In the genomic region with DNA sequence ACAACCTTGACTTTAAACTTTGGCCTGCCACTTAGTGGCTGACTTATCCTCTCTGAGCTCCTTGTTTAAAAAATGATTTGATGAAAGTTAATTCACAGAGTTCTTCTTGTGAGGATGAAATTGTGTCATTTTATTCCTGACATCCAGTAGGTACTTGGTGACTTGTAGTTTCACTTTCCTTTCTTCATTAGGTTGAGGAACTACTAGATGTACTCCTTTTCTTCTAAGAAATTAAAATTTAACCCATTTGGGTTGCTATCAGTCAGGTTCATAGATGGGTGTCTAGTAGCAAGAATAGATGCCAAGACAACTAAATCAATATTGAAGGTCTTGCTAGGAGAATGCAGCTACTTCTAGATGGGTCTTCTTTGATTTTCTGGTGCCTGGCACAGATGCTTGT, we compare ENCODE assay signal across 10 cellular contexts. TPM values are rescaled to one million over a fixed set of nuclear protein-coding genes. Genes with fewer than 3 reads are reported as not detected.
A peak's percentile ranks its signal among the peaks of the same experiment; 100 is the strongest.
DNase-seq lines count a peak whose midpoint lies in the region; ATAC-seq, FAIRE-seq and TF ChIP-seq lines count a peak whose summit lies in the region.
"Had no signal": no experiment of that assay in that cellular context is flagged by ENCODE, and none has a peak within 500 bp of the region (broad histone marks: within the 10 kb centered on the region; RNA-seq: fewer than 3 reads in every experiment).

No MANE protein-coding gene starts in this region.

- ATAC-seq in SK-N-SH treated with all-trans-retinoic acid at 6 μM for 48 hours: no peak
- peak; percentile 38 for ATAC-seq in HG03097 (IDR thresholded peaks at IDR 0.05; ENCODE audit: low FRiP score, unreplicated experiment)
- no peak for ATAC-seq in left lobe of liver
- ATAC-seq in HG02840 (IDR thresholded peaks at IDR 0.05; ENCODE audit: low FRiP score, unreplicated experiment): no peak

- H3K4me1 Mint-ChIP-seq in activated naive CD8-positive, alpha-beta T cell treated with anti-CD3 and anti-CD28 coated beads for 36 hours: peaks cover 61% of the 10 kb centered on the region

- peak overlapping the region; percentile 87 for H3K27ac Mint-ChIP-seq in activated naive CD8-positive, alpha-beta T cell treated with anti-CD3 and anti-CD28 coated beads for 36 hours

- H3K27me3 ChIP-seq in SK-N-SH (ENCODE audit: insufficient read depth) (no peaks in the 10 kb centered on the region), small intestine (ENCODE audit: control insufficient read depth in 2 of 2, insufficient read depth in 2 of 2, low read length in 2 of 2) (no peaks in the 10 kb centered on the region)

- TF ChIP-seq CTCF in SK-N-SH (IDR thresholded peaks at IDR 0.05): no peak

- no peak for TF ChIP-seq EP300 in SK-N-SH (IDR thresholded peaks at IDR 0.05; ENCODE audit: borderline replicate concordance in 1 of 2, low read depth in 1 of 2, low read length in 1 of 2)

- H3K27me3 Mint-ChIP-seq in activated naive CD8-positive, alpha-beta T cell treated with anti-CD3 and anti-CD28 coated beads for 36 hours: no peaks in the 10 kb centered on the region

- peak overlapping the region; percentile 52 for H3K4me2 ChIP-seq in SK-N-SH

- H3K4me1 ChIP-seq in SK-N-SH (ENCODE audit: control insufficient read depth in 1 of 2, insufficient read depth in 2 of 2, low read depth in 1 of 2, low read length in 1 of 2) (peaks cover 16 to 40% of the 10 kb centered on the region in 2 experiments), small intestine (ENCODE audit: control insufficient read depth in 2 of 2, insufficient read depth in 1 of 2, low read depth in 1 of 2, low read length in 1 of 2) (peaks cover 3 to 27% of the 10 kb centered on the region in 2 donors)

- DNase-seq in SK-N-SH (no peak), small intestine (peak; percentile 39), left lobe of liver (ENCODE audit: low spot score) (no peak)
- no peak for DNase-seq in activated naive CD8-positive, alpha-beta T cell treated with anti-CD3 and anti-CD28 coated beads for 36 hours
- no peak for DNase-seq in activated effector memory CD4-positive, alpha-beta T cell treated with Interleukin-2 at 50 U/mL for 16 hours
- DNase-seq: HCEC 1CT had no signal

- H3K36me3 ChIP-seq in SK-N-SH (replicated peaks in 1 of 2; ENCODE audit: control insufficient read depth in 1 of 2, insufficient read depth in 2 of 2, low read length in 1 of 2) (peaks cover 4 to 20% of the 10 kb centered on the region in 2 experiments), small intestine (ENCODE audit: control insufficient read depth in 2 of 2, insufficient read depth in 2 of 2, low read length in 2 of 2) (no peaks in the 10 kb centered on the region)

- FAIRE-seq in small intestine (lab: Jason Lieb, UNC): no peak

- peaks cover 92% of the 10 kb centered on the region for H4K20me1 ChIP-seq in SK-N-SH (ENCODE audit: insufficient read depth)

- no peak for TF ChIP-seq RAD21 in SK-N-SH (IDR thresholded peaks at IDR 0.05; ENCODE audit: low read length)

- H3K9ac ChIP-seq in SK-N-SH: no peak overlapping the region

- no peaks in the 10 kb centered on the region for H3K9me3 Mint-ChIP-seq in activated naive CD8-positive, alpha-beta T cell treated with anti-CD3 and anti-CD28 coated beads for 36 hours

- no peak overlapping the region for H2AFZ ChIP-seq in SK-N-SH (ENCODE audit: low read depth)

- no peaks in the 10 kb centered on the region for H3K9me3 ChIP-seq in SK-N-SH
- H3K9me3 ChIP-seq in small intestine (ENCODE audit: control insufficient read depth, low read depth): no peaks in the 10 kb centered on the region

- H3K4me3 Mint-ChIP-seq in activated naive CD8-positive, alpha-beta T cell treated with anti-CD3 and anti-CD28 coated beads for 36 hours: peak overlapping the region; percentile 73

- peaks cover 11% of the 10 kb centered on the region for H3F3A ChIP-seq in SK-N-SH (replicated peaks; ENCODE audit: insufficient read depth)

- peak overlapping the region in 1 of 2 experiments; percentile 18; a peak in 2 of 4 replicates for H3K27ac ChIP-seq in SK-N-SH (ENCODE audit: low read depth in 2 of 2, low read length in 1 of 2)
- H3K27ac ChIP-seq in small intestine (ENCODE audit: low read depth in 1 of 2, low read length in 1 of 2): peak overlapping the region in 1 of 2 donors; percentile 23
- H3K27ac ChIP-seq: RWPE1 had no signal

- no peak overlapping the region for H3K4me3 ChIP-seq in SK-N-SH (ENCODE audit: low read depth in 2 of 2, low read length in 1 of 2)
- H3K4me3 ChIP-seq in small intestine (ENCODE audit: low read depth in 1 of 2, low read length in 2 of 2): no peak overlapping the region

- peaks cover 94% of the 10 kb centered on the region for H3K79me2 ChIP-seq in SK-N-SH (ENCODE audit: insufficient read depth)

- no peaks in the 10 kb centered on the region for H3K9me2 ChIP-seq in SK-N-SH

- POLR2A ChIA-PET in SK-N-SH (lab: Yijun Ruan, JAX): interaction anchor here (0.7 kb wide), 1 partner anchor 42 kb away, joined by 3 read pairs; no protein-coding TSS in a partner anchor

- peaks cover 10% of the 10 kb centered on the region for H3K36me3 Mint-ChIP-seq in activated naive CD8-positive, alpha-beta T cell treated with anti-CD3 and anti-CD28 coated beads for 36 hours

- CTCF ChIA-PET in SK-N-SH (lab: Yijun Ruan, JAX): interaction anchor here (2.7 kb wide), 1 partner anchor 11 kb away, joined by 8 read pairs; no protein-coding TSS in a partner anchor

TF ChIP-seq in SK-N-SH, 30 proteins besides CTCF, POLR2A, EP300 and RAD21 (continues in another document):
- TF ChIP-seq GATA2 (CRISPR knock-in tag; IDR thresholded peaks at IDR 0.05) (no peak), POLR2AphosphoS5 (IDR thresholded peaks at IDR 0.05; ENCODE audit: low read depth, low read length) (no peak), TAF1 (IDR thresholded peaks at IDR 0.05; ENCODE audit: borderline replicate concordance, low read depth, low read length) (no peak), TCF12 (IDR thresholded peaks at IDR 0.05) (no peak), FOSL2 (IDR thresholded peaks at IDR 0.05; ENCODE audit: borderline replicate concordance, low read depth) (no peak), MEF2A (IDR thresholded peaks at IDR 0.05; ENCODE audit: borderline replicate concordance, low read depth) (no peak), FOXJ3 (CRISPR knock-in tag; IDR thresholded peaks at IDR 0.05) (no peak)

TF ChIP-seq in SK-N-SH treated with all-trans-retinoic acid at 6 μM for 48 hours, 23 proteins besides CTCF, POLR2A, EP300 and RAD21 (continues in another document):
- TF ChIP-seq SNAI2 (CRISPR knock-in tag; IDR thresholded peaks at IDR 0.05) (no peak), ESRRG (CRISPR knock-in tag; IDR thresholded peaks at IDR 0.05) (no peak), ZFP30 (CRISPR knock-in tag; IDR thresholded peaks at IDR 0.05) (no peak), CSDC2 (CRISPR knock-in tag; IDR thresholded peaks at IDR 0.05) (no peak), RARB (CRISPR knock-in tag; IDR thresholded peaks at IDR 0.05) (no peak), TOX (CRISPR knock-in tag; IDR thresholded peaks at IDR 0.05; ENCODE audit: borderline replicate concordance) (no peak), PPARA (CRISPR knock-in tag; IDR thresholded peaks at IDR 0.05; ENCODE audit: borderline replicate concordance) (no peak), ZFP3 (CRISPR knock-in tag; IDR thresholded peaks at IDR 0.05) (no peak), ZNF8 (CRISPR knock-in tag; IDR thresholded peaks at IDR 0.05) (no peak), OSR1 (CRISPR knock-in tag; IDR thresholded peaks at IDR 0.05) (no peak)
- TF ChIP-seq, protein P1, sequence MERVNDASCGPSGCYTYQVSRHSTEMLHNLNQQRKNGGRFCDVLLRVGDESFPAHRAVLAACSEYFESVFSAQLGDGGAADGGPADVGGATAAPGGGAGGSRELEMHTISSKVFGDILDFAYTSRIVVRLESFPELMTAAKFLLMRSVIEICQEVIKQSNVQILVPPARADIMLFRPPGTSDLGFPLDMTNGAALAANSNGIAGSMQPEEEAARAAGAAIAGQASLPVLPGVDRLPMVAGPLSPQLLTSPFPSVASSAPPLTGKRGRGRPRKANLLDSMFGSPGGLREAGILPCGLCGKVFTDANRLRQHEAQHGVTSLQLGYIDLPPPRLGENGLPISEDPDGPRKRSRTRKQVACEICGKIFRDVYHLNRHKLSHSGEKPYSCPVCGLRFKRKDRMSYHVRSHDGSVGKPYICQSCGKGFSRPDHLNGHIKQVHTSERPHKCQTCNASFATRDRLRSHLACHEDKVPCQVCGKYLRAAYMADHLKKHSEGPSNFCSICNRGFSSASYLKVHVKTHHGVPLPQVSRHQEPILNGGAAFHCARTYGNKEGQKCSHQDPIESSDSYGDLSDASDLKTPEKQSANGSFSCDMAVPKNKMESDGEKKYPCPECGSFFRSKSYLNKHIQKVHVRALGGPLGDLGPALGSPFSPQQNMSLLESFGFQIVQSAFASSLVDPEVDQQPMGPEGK (CRISPR knock-in tag; IDR thresholded peaks at IDR 0.05; ENCODE audit: borderline replicate concordance): no peak

RNA-seq across cellular contexts. Expression of a gene that starts 5.2 kb away (rescaled TPM):
- polyA plus RNA-seq in SK-N-SH (2012; rRNA removed) (12.0 and 15.4 TPM in 2 replicates), small intestine (10 to 100 TPM in 1 of 3 donors, 1 to 10 TPM in 2; 8.3 to 13.0 (median 9.8) TPM)
- 18.3 and 18.5 TPM in 2 replicates for polyA plus RNA-seq in SK-N-SH (2012; cell fraction: cytosol; rRNA removed)
- polyA plus RNA-seq in SK-N-SH (2012; cell fraction: nucleus; rRNA removed): 4.3 and 10.0 TPM in 2 replicates
- total RNA-seq in activated naive CD8-positive, alpha-beta T cell treated with anti-CD3 and anti-CD28 coated beads for 36 hours: 1 to 10 TPM; 4.8 to 5.0 TPM
- total RNA-seq in left lobe of liver: 20.1 TPM

RNA-seq across cellular contexts. Expression of a gene that starts 33.4 kb away (rescaled TPM):
- polyA plus RNA-seq in SK-N-SH (2012; rRNA removed): 4,623 and 5,582 TPM in 2 replicates
- polyA plus RNA-seq in SK-N-SH (2012; cell fraction: cytosol; rRNA removed): 4,989 and 5,704 TPM in 2 replicates
- polyA plus RNA-seq in SK-N-SH (2012; cell fraction: nucleus; rRNA removed): 1,488 and 1,754 TPM in 2 replicates
- 1,000 to 10,000 TPM; 2,473 to 2,489 TPM for total RNA-seq in activated naive CD8-positive, alpha-beta T cell treated with anti-CD3 and anti-CD28 coated beads for 36 hours
- 1,000 to 10,000 TPM; 1,526 to 3,526 (median 3,011) TPM for polyA plus RNA-seq in small intestine
- 532 TPM for total RNA-seq in left lobe of liver

RNA-seq across cellular contexts. Expression of a gene that starts 33.5 kb away (rescaled TPM):
- 8.1 and 10.6 TPM in 2 replicates for polyA plus RNA-seq in SK-N-SH (2012; rRNA removed)
- 12.1 and 17.0 TPM in 2 replicates for polyA plus RNA-seq in SK-N-SH (2012; cell fraction: cytosol; rRNA removed)
- polyA plus RNA-seq in SK-N-SH (2012; cell fraction: nucleus; rRNA removed): 5.6 and 7.1 TPM in 2 replicates
- 1 to 10 TPM; 6.4 to 6.9 TPM for total RNA-seq in activated naive CD8-positive, alpha-beta T cell treated with anti-CD3 and anti-CD28 coated beads for 36 hours
- 1 to 10 TPM; 4.0 to 5.1 (median 4.2) TPM for polyA plus RNA-seq in small intestine
- 7.2 TPM for total RNA-seq in left lobe of liver
